In the genomic region with DNA sequence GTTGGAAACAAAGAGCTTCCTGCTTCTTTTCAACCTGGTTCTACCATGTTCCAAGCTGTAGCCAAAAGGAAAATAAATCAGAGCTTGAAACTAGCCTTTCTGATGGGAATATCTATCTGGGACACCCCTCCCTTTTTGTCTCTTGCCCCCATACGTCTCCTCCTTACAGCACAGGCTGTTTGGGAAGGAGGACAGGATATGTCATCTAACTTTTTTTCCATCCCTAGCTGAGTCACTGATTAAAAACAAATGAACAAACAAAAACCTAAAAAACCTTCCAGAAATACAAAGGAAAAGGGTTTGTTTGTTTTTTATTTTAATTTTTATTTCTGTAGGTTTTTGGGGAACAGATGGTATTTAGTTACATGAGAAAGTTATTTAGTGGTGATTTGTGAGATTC, we compare ENCODE assay signal across 25 cellular contexts.
"Had no signal": no experiment of that assay in that cellular context is flagged by ENCODE, and none has a peak within 500 bp of the region (broad histone marks: within the 10 kb centered on the region; RNA-seq: fewer than 3 reads in every experiment).

No MANE protein-coding gene starts in this region.

- H3K4me3 ChIP-seq: breast epithelium had no signal

- ATAC-seq: activated T-helper 17 cell treated with anti-CD3 and anti-CD28 coated beads, Interleukin-2, amount 50 U/mL, for 72 hours; T-helper 17 cell; WTC11 had no signal

- H3K27ac Mint-ChIP-seq: activated CD4-positive, alpha-beta T cell treated with anti-CD3 and anti-CD28 coated beads, Interleukin-2, amount 10 ng/mL, durations not matched to agents 7 days and 5 days; activated naive CD4-positive, alpha-beta T cell treated with anti-CD3 and anti-CD28 coated beads, Interleukin-2, amount 10 ng/mL, durations not matched to agents 7 days and 5 days; activated naive CD8-positive, alpha-beta T cell treated with anti-CD3 and anti-CD28 coated beads, Interleukin-2, amount 10 ng/mL, durations not matched to agents 7 days and 5 days; activated T-helper 17 cell treated with anti-CD3 and anti-CD28 coated beads, Interleukin-2, amount 50 U/mL, for 72 hours; WTC11 had no signal

- H3K4me1 Mint-ChIP-seq: WTC11 had no signal

- H3K9me3 ChIP-seq: breast epithelium had no signal

- H3K4me3 Mint-ChIP-seq: activated CD4-positive, alpha-beta T cell treated with anti-CD3 and anti-CD28 coated beads, Interleukin-2, amount 10 ng/mL, durations not matched to agents 7 days and 5 days; activated naive CD4-positive, alpha-beta T cell treated with anti-CD3 and anti-CD28 coated beads, Interleukin-2, amount 10 ng/mL, durations not matched to agents 7 days and 5 days; activated naive CD8-positive, alpha-beta T cell treated with anti-CD3 and anti-CD28 coated beads, Interleukin-2, amount 10 ng/mL, durations not matched to agents 7 days and 5 days; activated T-helper 17 cell treated with anti-CD3 and anti-CD28 coated beads, Interleukin-2, amount 50 U/mL, for 72 hours; T-helper 17 cell; WTC11 had no signal

- H3K36me3 Mint-ChIP-seq: WTC11 had no signal

- H3K27me3 Mint-ChIP-seq: activated CD4-positive, alpha-beta T cell treated with anti-CD3 and anti-CD28 coated beads, Interleukin-2, amount 10 ng/mL, durations not matched to agents 7 days and 5 days; activated naive CD4-positive, alpha-beta T cell treated with anti-CD3 and anti-CD28 coated beads, Interleukin-2, amount 10 ng/mL, durations not matched to agents 7 days and 5 days; activated naive CD8-positive, alpha-beta T cell treated with anti-CD3 and anti-CD28 coated beads, Interleukin-2, amount 10 ng/mL, durations not matched to agents 7 days and 5 days; activated T-helper 17 cell treated with anti-CD3 and anti-CD28 coated beads, Interleukin-2, amount 50 U/mL, for 72 hours; T-helper 17 cell had no signal

- H3K27me3 ChIP-seq: breast epithelium had no signal

- H3K9me3 Mint-ChIP-seq: activated CD4-positive, alpha-beta T cell treated with anti-CD3 and anti-CD28 coated beads, Interleukin-2, amount 10 ng/mL, durations not matched to agents 7 days and 5 days; activated naive CD4-positive, alpha-beta T cell treated with anti-CD3 and anti-CD28 coated beads, Interleukin-2, amount 10 ng/mL, durations not matched to agents 7 days and 5 days; activated naive CD8-positive, alpha-beta T cell treated with anti-CD3 and anti-CD28 coated beads, Interleukin-2, amount 10 ng/mL, durations not matched to agents 7 days and 5 days; activated T-helper 17 cell treated with anti-CD3 and anti-CD28 coated beads, Interleukin-2, amount 50 U/mL, for 72 hours had no signal

- DNase-seq: activated CD4-positive, alpha-beta T cell treated with anti-CD3 and anti-CD28 coated beads for 1 hour; activated CD4-positive, alpha-beta T cell treated with anti-CD3 and anti-CD28 coated beads, Interleukin-2, amount 10 ng/mL, durations not matched to agents 7 days and 5 days; activated gamma-delta T cell; activated naive CD4-positive, alpha-beta T cell treated with anti-CD3 and anti-CD28 coated beads, Interleukin-2, amount 10 ng/mL, durations not matched to agents 7 days and 5 days; activated naive CD8-positive, alpha-beta T cell treated with anti-CD3 and anti-CD28 coated beads, Interleukin-2, amount 10 ng/mL, durations not matched to agents 7 days and 5 days; activated T-cell treated with anti-CD3 and anti-CD28 coated beads for 4 hours; aorta; caudate nucleus; IMR-90; Kasumi-1; KBM-7; NCI-H1092; NCI-H1417; NCI-H1694; NCI-H2029; NCI-H345; NCI-H510A; NCI-H526 treated with DMSO at 0.1 percent for 48 hours; NCI-H82; SIG-M5; T-helper 17 cell; T-helper 9 cell had no signal

- H3K36me3 ChIP-seq: breast epithelium had no signal

- H3K4me1 ChIP-seq: breast epithelium had no signal
